8 cellular contexts compared by ENCODE assay signal in genomic region chr6:73694711-73695411, GRCh38. TPM values are rescaled to one million over a fixed set of nuclear protein-coding genes. Genes with fewer than 3 reads are reported as not detected.
DNase-seq lines count a peak whose midpoint lies in the region; TF ChIP-seq lines count a peak whose summit lies in the region.

No MANE protein-coding gene starts in this region.

- TF ChIP-seq POLR2A in thyroid gland (IDR thresholded peaks at IDR 0.05), result no peak

- peaks cover 40% of the 10 kb centered on the region for H3K4me1 Mint-ChIP-seq in T-helper 2 cell treated with Interferon-gamma antibody and Interleukin-4, amounts not matched to agents 5 μg/mL and 100 μg/mL, for 36 hours (ENCODE audit: low read depth)

- no peak for TF ChIP-seq CTCF in thyroid gland (IDR thresholded peaks at IDR 0.05)

- peaks cover 27% of the 10 kb centered on the region for H3K36me3 Mint-ChIP-seq in T-helper 2 cell treated with Interferon-gamma antibody and Interleukin-4, amounts not matched to agents 5 μg/mL and 100 μg/mL, for 36 hours (ENCODE audit: low read depth)

- H3K36me3 ChIP-seq in thyroid gland, result no peaks in the 10 kb centered on the region

- H3K4me1 ChIP-seq in thyroid gland, result peaks cover 0 to 3% of the 10 kb centered on the region in 2 donors

- H3K4me3 ChIP-seq in thyroid gland (replicated peaks in 1 of 3), result no peak overlapping the region

- H3K9me3 Mint-ChIP-seq in T-helper 2 cell treated with Interferon-gamma antibody and Interleukin-4, amounts not matched to agents 5 μg/mL and 100 μg/mL, for 36 hours, result peaks cover 8% of the 10 kb centered on the region

- H3K4me3 Mint-ChIP-seq in T-helper 2 cell treated with Interferon-gamma antibody and Interleukin-4, amounts not matched to agents 5 μg/mL and 100 μg/mL, for 36 hours, result peak overlapping the region; percentile 85

- no peaks in the 10 kb centered on the region for H3K9me3 ChIP-seq in thyroid gland

- DNase-seq in GM04504 (ENCODE audit: low read depth), result peak; percentile 50
- DNase-seq in T-helper 2 cell treated with Interferon-gamma antibody and Interleukin-4, amounts not matched to agents 5 μg/mL and 100 μg/mL, for 36 hours (ENCODE audit: low spot score), result peak; percentile 30
- peak; percentile 69 for DNase-seq in fibroblast of peridontal ligament (ENCODE audit: extremely low read depth)
- peak; percentile 28 for DNase-seq in putamen (ENCODE audit: low spot score)
- DNase-seq in NCI-H1930 (lab: John Stamatoyannopoulos, UW), result no peak
- no peak for DNase-seq in COLO668 (lab: John Stamatoyannopoulos, UW; ENCODE audit: unreplicated experiment)
- no peak for DNase-seq in NCI-H146 treated with DMSO at 0.1 percent for 48 hours (lab: John Stamatoyannopoulos, UW; ENCODE audit: unreplicated experiment)
- DNase-seq in thyroid gland, result no peak

- no peaks in the 10 kb centered on the region for H3K27me3 ChIP-seq in thyroid gland

- H3K27ac Mint-ChIP-seq in T-helper 2 cell treated with Interferon-gamma antibody and Interleukin-4, amounts not matched to agents 5 μg/mL and 100 μg/mL, for 36 hours, result peak overlapping the region; percentile 98

- intact Hi-C loops in thyroid gland (cut with DNase I), result no loop called here

- H3K27ac ChIP-seq in thyroid gland, result no peak overlapping the region

- H3K27me3 Mint-ChIP-seq in T-helper 2 cell treated with Interferon-gamma antibody and Interleukin-4, amounts not matched to agents 5 μg/mL and 100 μg/mL, for 36 hours (ENCODE audit: low read depth), result peaks cover 3% of the 10 kb centered on the region

- 82 to 83% methylated on average over 5 of the region's 5 CpGs for WGBS in thyroid gland, 2 donors

RNA-seq across cellular contexts. Expression of gene CD109, which starts 1.1 kb away (rescaled TPM):
- 1 to 10 TPM; 2.2 to 6.2 (median 4.3) TPM for total RNA-seq in thyroid gland

RNA-seq across cellular contexts. Expression of gene SLC17A5, which starts 41.1 kb away (rescaled TPM):
- total RNA-seq in thyroid gland, result 100 to 1,000 TPM in 3 of 4 donors, 10 to 100 TPM in 1; 96.3 to 184 (median 159) TPM

Comparison
In these comparisons a context has a peak if more than half of its experiments do, and no peak if none do; other contexts are left out.
1. DNase-seq: peak in GM04504 (single experiment), T-helper 2 cell treated with Interferon-gamma antibody and Interleukin-4, amounts not matched to agents 5 μg/mL and 100 μg/mL, for 36 hours (single experiment), fibroblast of peridontal ligament (single experiment) and putamen (single experiment); none in NCI-H1930 (0 of 2), COLO668 (single experiment), NCI-H146 treated with DMSO at 0.1 percent for 48 hours (single experiment) and thyroid gland (0 of 2).